In genomic region chr22:20106849-20107237, GRCh38 we compare ENCODE assay signal across 15 cellular contexts. TPM values are rescaled to one million over a fixed set of nuclear protein-coding genes. Genes with fewer than 3 reads are reported as not detected.
"Had no signal": no experiment of that assay in that cellular context is flagged by ENCODE, and none has a peak within 500 bp of the region (broad histone marks: within the 10 kb centered on the region; RNA-seq: fewer than 3 reads in every experiment).

No MANE protein-coding gene starts in this region.

- H3K27me3 Mint-ChIP-seq: activated B cell treated with CpG ODN at 0.5 μM for 24 hours; activated CD4-positive, alpha-beta T cell treated with anti-CD3 and anti-CD28 coated beads, Interleukin-2, amount 10 ng/mL, durations not matched to agents 7 days and 5 days; stimulated activated memory B cell treated with anti-CD40 and anti-IgM and Interleukin-4, amounts not matched to agents 10 μg/mL and 1 μg/mL and 100 μg/mL, for 72 hours had no signal

- H3K36me3 ChIP-seq: uterus had no signal

- H3K4me3 Mint-ChIP-seq: activated B cell treated with CpG ODN at 0.5 μM for 24 hours; activated CD4-positive, alpha-beta T cell treated with anti-CD3 and anti-CD28 coated beads, Interleukin-2, amount 10 ng/mL, durations not matched to agents 7 days and 5 days; nephron progenitor cell; stimulated activated memory B cell treated with anti-CD40 and anti-IgM and Interleukin-4, amounts not matched to agents 10 μg/mL and 1 μg/mL and 100 μg/mL, for 72 hours; T-helper 1 cell treated with Interleukin-12 subunit alpha and Interleukin-12 subunit beta and Interleukin-4 antibody, amounts not matched to agents 30 μg/mL and 1 μg/mL, for 36 hours had no signal

- H3K4me3 ChIP-seq: hepatocyte, sigmoid colon, tibial artery, uterus had no signal

- FAIRE-seq: astrocyte, keratinocyte had no signal

- H3K4me1 ChIP-seq: sigmoid colon, tibial artery, uterus had no signal

- H3K4me1 Mint-ChIP-seq: nephron progenitor cell had no signal

- H3K27ac ChIP-seq: hepatocyte, sigmoid colon, tibial artery, uterus had no signal

- H3K4me2 ChIP-seq: hepatocyte had no signal

- ATAC-seq: esophagus mucosa; stimulated activated memory B cell treated with anti-CD40 and anti-IgM and Interleukin-4, amounts not matched to agents 10 μg/mL and 1 μg/mL and 100 μg/mL, for 72 hours had no signal

- H3K9me3 Mint-ChIP-seq: activated B cell treated with CpG ODN at 0.5 μM for 24 hours; activated CD4-positive, alpha-beta T cell treated with anti-CD3 and anti-CD28 coated beads, Interleukin-2, amount 10 ng/mL, durations not matched to agents 7 days and 5 days; nephron progenitor cell; stimulated activated memory B cell treated with anti-CD40 and anti-IgM and Interleukin-4, amounts not matched to agents 10 μg/mL and 1 μg/mL and 100 μg/mL, for 72 hours; T-helper 1 cell treated with Interleukin-12 subunit alpha and Interleukin-12 subunit beta and Interleukin-4 antibody, amounts not matched to agents 30 μg/mL and 1 μg/mL, for 36 hours had no signal

- H3K27me3 ChIP-seq: hepatocyte, sigmoid colon, tibial artery, uterus had no signal

- H3K27ac Mint-ChIP-seq: activated B cell treated with CpG ODN at 0.5 μM for 24 hours; activated CD4-positive, alpha-beta T cell treated with anti-CD3 and anti-CD28 coated beads, Interleukin-2, amount 10 ng/mL, durations not matched to agents 7 days and 5 days; nephron progenitor cell; T-helper 1 cell treated with Interleukin-12 subunit alpha and Interleukin-12 subunit beta and Interleukin-4 antibody, amounts not matched to agents 30 μg/mL and 1 μg/mL, for 36 hours had no signal

- DNase-seq: activated B cell treated with CpG ODN at 0.5 μM for 24 hours; activated CD4-positive, alpha-beta T cell treated with anti-CD3 and anti-CD28 coated beads, Interleukin-2, amount 10 ng/mL, durations not matched to agents 7 days and 5 days; activated CD8-positive, alpha-beta memory T cell treated with anti-CD3 and anti-CD28 coated beads for 24 hours; activated naive CD4-positive, alpha-beta T cell treated with Interleukin-2 at 50 U/mL for 16 hours; nephron progenitor cell; sigmoid colon; tibial artery; uterus had no signal

- H3K9me3 ChIP-seq: sigmoid colon, tibial artery, uterus had no signal

- H2AFZ ChIP-seq: hepatocyte had no signal

RNA-seq across cellular contexts. Expression of gene CCDC188, which starts 44.0 kb away (rescaled TPM):
- total RNA-seq: activated B cell treated with CpG ODN at 0.5 μM for 24 hours, astrocyte, bronchial epithelial cell, hepatocyte had no signal
- polyA plus RNA-seq: hepatocyte, keratinocyte had no signal
